2 cellular contexts compared by ENCODE assay signal in genomic region chr5:107447587-107447986, GRCh38.
A peak's percentile ranks its signal among the peaks of the same experiment; 100 is the strongest.
TF ChIP-seq lines count a peak whose summit lies in the region.

No MANE protein-coding gene starts in this region.

TF ChIP-seq in HEK293, 187 proteins besides CTCF, POLR2A, EP300 and RAD21 (continued from another document):
- TF ChIP-seq PRDM10 (tag by site-specific recombination; IDR thresholded peaks at IDR 0.05) (peak; percentile 97), KLF9 (tag by site-specific recombination; IDR thresholded peaks at IDR 0.05; ENCODE audit: low read depth) (no peak), PBX3 (CRISPR knock-in tag; IDR thresholded peaks at IDR 0.05) (no peak)

TF ChIP-seq in K562, 482 proteins besides CTCF, POLR2A, EP300 and RAD21 (continued from another document):
- TF ChIP-seq PRDM10 (IDR thresholded peaks at IDR 0.05; ENCODE audit: partially characterized antibody) = peak; percentile 55
TF ChIP-seq in K562: peak in this region for 1.
